ENCODE assay signal across 13 cellular contexts in genomic region chr10:122181901-122182799, GRCh38.
DNase-seq lines count a peak whose midpoint lies in the region; ATAC-seq and TF ChIP-seq lines count a peak whose summit lies in the region.
"Had no signal": no experiment of that assay in that cellular context is flagged by ENCODE, and none has a peak within 500 bp of the region (broad histone marks: within the 10 kb centered on the region; RNA-seq: fewer than 3 reads in every experiment).

No MANE protein-coding gene starts in this region.

- no peak for ATAC-seq in GM18861 (IDR thresholded peaks at IDR 0.05; ENCODE audit: unreplicated experiment)
- no peak for ATAC-seq in stimulated activated naive CD8-positive, alpha-beta T cell treated with anti-CD3 and anti-CD28 coated beads, Interleukin-15, amount 100 ng/mL, for 72 hours
- no peak for ATAC-seq in naive thymus-derived CD8-positive, alpha-beta T cell

- POLR2A ChIA-PET in naive thymus-derived CD8-positive, alpha-beta T cell (lab: Charles Lee) = no interaction called here

- no peaks in the 10 kb centered on the region for H3K4me1 Mint-ChIP-seq in stimulated activated naive CD8-positive, alpha-beta T cell treated with anti-CD3 and anti-CD28 coated beads, Interleukin-15, amount 100 ng/mL, for 72 hours
- no peaks in the 10 kb centered on the region for H3K4me1 Mint-ChIP-seq in naive thymus-derived CD8-positive, alpha-beta T cell
- H3K4me1 Mint-ChIP-seq: activated CD4-positive, alpha-beta T cell treated with anti-CD3 and anti-CD28 coated beads, Interleukin-2, amount 10 ng/mL, durations not matched to agents 24 days and 14 days; CD8-positive, alpha-beta memory T cell had no signal

- DNase-seq in AG20443 (ENCODE audit: low spot score) (peak; percentile 55), astrocyte of the hippocampus (ENCODE audit: low read depth, low spot score) (peak; percentile 42), kidney tubule cell (ENCODE audit: low spot score) (peak; percentile 21), kidney glomerular epithelial cell (lab: John Stamatoyannopoulos, UW) (no peak)
- no peak for DNase-seq in stimulated activated naive CD8-positive, alpha-beta T cell treated with anti-CD3 and anti-CD28 coated beads, Interleukin-15, amount 100 ng/mL, for 72 hours
- no peak for DNase-seq in naive thymus-derived CD8-positive, alpha-beta T cell
- DNase-seq: activated CD4-positive, alpha-beta T cell treated with anti-CD3 and anti-CD28 coated beads, Interleukin-2, amount 10 ng/mL, durations not matched to agents 24 days and 14 days; activated naive CD4-positive, alpha-beta T cell treated with Interleukin-2 at 50 U/mL for 16 hours; CD8-positive, alpha-beta memory T cell; left lung; retina had no signal

- H3K36me3 Mint-ChIP-seq in naive thymus-derived CD8-positive, alpha-beta T cell = no peaks in the 10 kb centered on the region
- H3K36me3 Mint-ChIP-seq: CD8-positive, alpha-beta memory T cell had no signal

- no peak overlapping the region for H3K4me3 Mint-ChIP-seq in stimulated activated naive CD8-positive, alpha-beta T cell treated with anti-CD3 and anti-CD28 coated beads, Interleukin-15, amount 100 ng/mL, for 72 hours
- no peak overlapping the region for H3K4me3 Mint-ChIP-seq in naive thymus-derived CD8-positive, alpha-beta T cell
- H3K4me3 Mint-ChIP-seq: activated CD4-positive, alpha-beta T cell treated with anti-CD3 and anti-CD28 coated beads, Interleukin-2, amount 10 ng/mL, durations not matched to agents 24 days and 14 days; CD8-positive, alpha-beta memory T cell had no signal

- no peak overlapping the region for H3K27ac Mint-ChIP-seq in stimulated activated naive CD8-positive, alpha-beta T cell treated with anti-CD3 and anti-CD28 coated beads, Interleukin-15, amount 100 ng/mL, for 72 hours
- H3K27ac Mint-ChIP-seq in naive thymus-derived CD8-positive, alpha-beta T cell = no peak overlapping the region
- H3K27ac Mint-ChIP-seq: activated CD4-positive, alpha-beta T cell treated with anti-CD3 and anti-CD28 coated beads, Interleukin-2, amount 10 ng/mL, durations not matched to agents 24 days and 14 days; CD8-positive, alpha-beta memory T cell had no signal

- peaks cover 20% of the 10 kb centered on the region for H3K27me3 Mint-ChIP-seq in stimulated activated naive CD8-positive, alpha-beta T cell treated with anti-CD3 and anti-CD28 coated beads, Interleukin-15, amount 100 ng/mL, for 72 hours
- peaks cover 0 to 19% (median 5%) of the 10 kb centered on the region in 5 donors for H3K27me3 Mint-ChIP-seq in naive thymus-derived CD8-positive, alpha-beta T cell
- H3K27me3 Mint-ChIP-seq: activated CD4-positive, alpha-beta T cell treated with anti-CD3 and anti-CD28 coated beads, Interleukin-2, amount 10 ng/mL, durations not matched to agents 24 days and 14 days had no signal

- TF ChIP-seq RAD21 in Ishikawa (IDR thresholded peaks at IDR 0.05; ENCODE audit: low read depth) = no peak; the same call in 1 of the 2 replicates

- no peaks in the 10 kb centered on the region for H3K9me3 Mint-ChIP-seq in stimulated activated naive CD8-positive, alpha-beta T cell treated with anti-CD3 and anti-CD28 coated beads, Interleukin-15, amount 100 ng/mL, for 72 hours
- H3K9me3 Mint-ChIP-seq in naive thymus-derived CD8-positive, alpha-beta T cell = no peaks in the 10 kb centered on the region
- H3K9me3 Mint-ChIP-seq: activated CD4-positive, alpha-beta T cell treated with anti-CD3 and anti-CD28 coated beads, Interleukin-2, amount 10 ng/mL, durations not matched to agents 24 days and 14 days; CD8-positive, alpha-beta memory T cell had no signal

- peak; percentile 88 for TF ChIP-seq EP300 in Ishikawa (IDR thresholded peaks at IDR 0.05; ENCODE audit: borderline replicate concordance)

TF ChIP-seq in Ishikawa, 13 proteins besides CTCF, POLR2A, EP300 and RAD21:
- TF ChIP-seq TCF12 (IDR thresholded peaks at IDR 0.05; ENCODE audit: low read depth) (peak; percentile 96), REST (IDR thresholded peaks at IDR 0.05; ENCODE audit: low read depth) (no peak), ZBTB7A (IDR thresholded peaks at IDR 0.05; ENCODE audit: low read depth) (no peak), TAF1 (IDR thresholded peaks at IDR 0.05; ENCODE audit: low read depth) (no peak), USF1 (IDR thresholded peaks at IDR 0.05) (no peak), CEBPB (IDR thresholded peaks at IDR 0.05) (peak; percentile 81), CREB1 (IDR thresholded peaks at IDR 0.05; ENCODE audit: low read depth) (no peak), EGR1 (IDR thresholded peaks at IDR 0.05) (peak; percentile 61; the same call in 1 of the 2 replicates), YY1 (IDR thresholded peaks at IDR 0.05; ENCODE audit: low read depth) (0 out of 2 replicates have a peak, but pooled peaks have one; percentile 55), NFIC (IDR thresholded peaks at IDR 0.05) (peak; percentile 98), FOXM1 (IDR thresholded peaks at IDR 0.05; ENCODE audit: borderline replicate concordance, low read depth) (peak; percentile 72; the same call in 1 of the 2 replicates), TEAD4 (IDR thresholded peaks at IDR 0.05) (peak; percentile 98)
- TF ChIP-seq, protein P1, sequence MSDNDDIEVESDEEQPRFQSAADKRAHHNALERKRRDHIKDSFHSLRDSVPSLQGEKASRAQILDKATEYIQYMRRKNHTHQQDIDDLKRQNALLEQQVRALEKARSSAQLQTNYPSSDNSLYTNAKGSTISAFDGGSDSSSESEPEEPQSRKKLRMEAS (IDR thresholded peaks at IDR 0.05) = peak; percentile 87

Comparison
In these comparisons a context has a peak if more than half of its experiments do, and no peak if none do; other contexts are left out.
1. DNase-seq: peak in AG20443 (single experiment), astrocyte of the hippocampus (single experiment) and kidney tubule cell (single experiment); none in stimulated activated naive CD8-positive, alpha-beta T cell treated with anti-CD3 and anti-CD28 coated beads, Interleukin-15, amount 100 ng/mL, for 72 hours (0 of 2), naive thymus-derived CD8-positive, alpha-beta T cell (0 of 10) and kidney glomerular epithelial cell (single experiment).